Comparison of ENCODE assay signal across 25 cellular contexts in genomic region chr13:97422118-97423054, GRCh38. TPM values are rescaled to one million over a fixed set of nuclear protein-coding genes. Genes with fewer than 3 reads are reported as not detected.
A peak's percentile ranks its signal among the peaks of the same experiment; 100 is the strongest.
DNase-seq lines count a peak whose midpoint lies in the region; ATAC-seq, FAIRE-seq and TF ChIP-seq lines count a peak whose summit lies in the region.
"Had no signal": no experiment of that assay in that cellular context is flagged by ENCODE, and none has a peak within 500 bp of the region (broad histone marks: within the 10 kb centered on the region; RNA-seq: fewer than 3 reads in every experiment).

No MANE protein-coding gene starts in this region.

- H3K36me3 ChIP-seq in psoas muscle (ENCODE audit: insufficient read depth in 1 of 2, low read depth in 1 of 2) (no peaks in the 10 kb centered on the region), suprapubic skin (no peaks in the 10 kb centered on the region)
- H3K36me3 ChIP-seq: ovary, uterus had no signal

- WGBS in psoas muscle, 3 donors, result 32 to 53% (median 36%) methylated on average over 8 of the region's 8 CpGs
- WGBS in suprapubic skin, result 74% methylated on average over 8 of the region's 8 CpGs

- no peak for TF ChIP-seq EP300 in suprapubic skin (IDR thresholded peaks at IDR 0.05)

- peak; percentile 21 for FAIRE-seq in colon (lab: Jason Lieb, UNC)

- no peak for TF ChIP-seq CTCF in psoas muscle (IDR thresholded peaks at IDR 0.05)
- no peak for TF ChIP-seq CTCF in suprapubic skin (IDR thresholded peaks at IDR 0.05)

- peak; percentile 62 to 75 (median 66) for ATAC-seq in psoas muscle
- ATAC-seq: natural killer cell; stimulated activated naive B cell treated with anti-CD40 and anti-IgM and Interleukin-4, amounts not matched to agents 10 μg/mL and 1 μg/mL and 100 μg/mL, for 72 hours had no signal

- no peak for TF ChIP-seq POLR2A in suprapubic skin (IDR thresholded peaks at IDR 0.05)

- peaks cover 20% of the 10 kb centered on the region for H3K4me1 ChIP-seq in psoas muscle
- H3K4me1 ChIP-seq in suprapubic skin, result peaks cover 9% of the 10 kb centered on the region
- H3K4me1 ChIP-seq: testis, uterus had no signal

- no peaks in the 10 kb centered on the region for H3K9me3 ChIP-seq in psoas muscle
- no peaks in the 10 kb centered on the region for H3K9me3 ChIP-seq in suprapubic skin
- H3K9me3 ChIP-seq: ovary, testis, uterus had no signal

- peak overlapping the region; percentile 9 for H3K27ac ChIP-seq in psoas muscle
- H3K27ac ChIP-seq in suprapubic skin, result no peak overlapping the region
- H3K27ac ChIP-seq: epithelial cell of prostate, hepatocyte, ovary, SK-N-MC, testis, uterus had no signal

- intact Hi-C loops in psoas muscle (cut with DNase I), result loop anchor here in 1 of 2 donors (10.0 kb wide), 1 partner anchor 308 kb away; no protein-coding TSS in a partner anchor

- peak overlapping the region; percentile 19 for H3K4me3 ChIP-seq in psoas muscle
- H3K4me3 ChIP-seq in suprapubic skin, result no peak overlapping the region
- H3K4me3 ChIP-seq: hepatocyte, ovary, SK-N-MC, testis, uterus had no signal

- no peaks in the 10 kb centered on the region for H3K27me3 ChIP-seq in psoas muscle (ENCODE audit: insufficient read depth in 3 of 3, low read length in 2 of 3)
- H3K27me3 ChIP-seq in suprapubic skin, result no peaks in the 10 kb centered on the region
- H3K27me3 ChIP-seq: hepatocyte, ovary, testis, uterus had no signal

- DNase-seq in HT1080 (ENCODE audit: low read depth), result peak; percentile 11
- peak; percentile 57 for DNase-seq in RPMI7951 (ENCODE audit: low read depth)
- no peak for DNase-seq in psoas muscle
- no peak for DNase-seq in suprapubic skin (ENCODE audit: low spot score in 2 of 2)
- DNase-seq in cerebellar cortex (ENCODE audit: low spot score), result no peak
- no peak for DNase-seq in OCI-M2 (lab: John Stamatoyannopoulos, UW; ENCODE audit: unreplicated experiment)
- DNase-seq: activated CD4-positive, alpha-beta T cell treated with anti-CD3 and anti-CD28 coated beads, Interleukin-2, amount 10 ng/mL, durations not matched to agents 7 days and 5 days; activated naive CD4-positive, alpha-beta T cell treated with anti-CD3 and anti-CD28 coated beads, Interleukin-2, amount 10 ng/mL, durations not matched to agents 7 days and 5 days; amygdala; central memory CD4-positive, alpha-beta T cell; foreskin fibroblast; IMR-90; natural killer cell; NCI-H1417 treated with DMSO at 0.1 percent for 48 hours; NCI-H446 treated with DMSO at 0.1 percent for 48 hours; ovary; RPMI8226; stimulated activated CD4-positive, alpha-beta T cell treated with anti-CD3 and anti-CD28 coated beads, Interleukin-4, amount 100 ng/mL, for 24 hours; stimulated activated naive B cell treated with anti-CD40 and anti-IgM and Interleukin-4, amounts not matched to agents 10 μg/mL and 1 μg/mL and 100 μg/mL, for 72 hours; testis; uterus had no signal

RNA-seq across cellular contexts. Expression of gene RAP2A, which starts 11.6 kb away (rescaled TPM):
- total RNA-seq in HT1080 (2014; rRNA removed; shearing (Covaris generic)), result 22.6 and 27.8 TPM in 2 replicates
- polyA plus RNA-seq in HT1080 (2015; cell fraction: cytosol; rRNA removed), result 10.4 and 13.3 TPM in 2 replicates
- polyA plus RNA-seq in HT1080 (2015; cell fraction: nucleus; rRNA removed), result 5.4 and 5.5 TPM in 2 replicates
- 27.7 and 28.2 TPM in 2 replicates for total RNA-seq in RPMI7951 (2014; rRNA removed; shearing (Covaris generic))
- total RNA-seq in psoas muscle (10 to 100 TPM; 11.1 to 35.7 (median 20.4) TPM), suprapubic skin (10 to 100 TPM; 10.6 to 16.0 (median 12.7) TPM)
- 10 to 100 TPM in 1 of 3 donors, 1 to 10 TPM in 2; 3.8 to 11.4 (median 5.2) TPM for polyA plus RNA-seq in psoas muscle

Comparison
In these comparisons a context has a peak if more than half of its experiments do, and no peak if none do; other contexts are left out.
1. DNase-seq: peak in HT1080 (single experiment) and RPMI7951 (single experiment); none in psoas muscle (0 of 2), suprapubic skin (0 of 2), cerebellar cortex (single experiment) and OCI-M2 (single experiment).